In the genomic region with DNA sequence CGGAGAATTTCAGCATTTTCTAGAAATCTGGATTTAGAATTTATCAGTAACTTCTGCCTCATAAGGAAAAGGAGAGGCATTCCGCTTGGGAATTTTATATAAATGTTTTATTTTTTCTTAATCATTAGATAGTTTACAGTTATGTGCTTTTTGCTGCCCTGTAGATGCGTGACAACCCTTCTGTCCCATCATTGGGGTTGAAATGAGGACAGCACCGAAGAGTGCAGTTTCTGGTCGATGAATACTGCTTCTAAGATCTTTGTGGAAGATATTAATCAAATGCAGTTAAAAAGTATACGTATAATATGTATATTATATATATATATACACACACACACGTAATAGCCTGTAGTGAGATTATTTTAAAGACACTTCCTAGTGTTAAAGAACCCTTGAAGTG, we compare ENCODE assay signal across 8 cellular contexts.
DNase-seq lines count a peak whose midpoint lies in the region; ATAC-seq and TF ChIP-seq lines count a peak whose summit lies in the region.

No MANE protein-coding gene starts in this region.

- H3K4me1 ChIP-seq in DND-41 (ENCODE audit: insufficient read depth, low read length) (peaks cover 33% of the 10 kb centered on the region), OCI-LY1 (ENCODE audit: insufficient read depth, low read length, severe bottlenecking) (peaks cover 15% of the 10 kb centered on the region), neutrophil (ENCODE audit: control insufficient read depth in 1 of 2, insufficient read depth in 1 of 2, low read depth in 1 of 2, low read length in 1 of 2) (peaks cover 68 to 72% of the 10 kb centered on the region in 2 experiments)
- H3K4me1 ChIP-seq in effector memory CD4-positive, alpha-beta T cell (ENCODE audit: control insufficient read depth, insufficient read depth, low read length, poor library complexity, severe bottlenecking): peaks cover 17% of the 10 kb centered on the region

- H4K20me1 ChIP-seq in DND-41 (ENCODE audit: insufficient read depth, low read length): peaks cover 55% of the 10 kb centered on the region
- H4K20me1 ChIP-seq in OCI-LY1 (ENCODE audit: insufficient read depth, low read length): no peaks in the 10 kb centered on the region

- H3K9me2 ChIP-seq in OCI-LY1 (ENCODE audit: low read depth, low read length): no peaks in the 10 kb centered on the region

- H3K27me3 ChIP-seq in DND-41 (ENCODE audit: insufficient read depth, low read length, poor library complexity) (no peaks in the 10 kb centered on the region), OCI-LY1 (ENCODE audit: insufficient read depth, low read length) (no peaks in the 10 kb centered on the region), neutrophil (no peaks in the 10 kb centered on the region)
- no peaks in the 10 kb centered on the region for H3K27me3 ChIP-seq in effector memory CD4-positive, alpha-beta T cell (replicated peaks; ENCODE audit: control insufficient read depth, insufficient read depth, low read length, poor library complexity, severe bottlenecking)

- H3K36me3 ChIP-seq in DND-41 (ENCODE audit: insufficient read depth, low read length) (no peaks in the 10 kb centered on the region; the same call in 1 of the 2 replicates), OCI-LY1 (ENCODE audit: insufficient read depth, low read length) (no peaks in the 10 kb centered on the region; the same call in 1 of the 2 replicates), neutrophil (no peaks in the 10 kb centered on the region)
- H3K36me3 ChIP-seq in effector memory CD4-positive, alpha-beta T cell (ENCODE audit: control insufficient read depth, insufficient read depth, low read length): no peaks in the 10 kb centered on the region

- H2AFZ ChIP-seq in DND-41 (ENCODE audit: low read depth, low read length): no peak overlapping the region
- H2AFZ ChIP-seq in OCI-LY1 (ENCODE audit: low read length): no peak overlapping the region

- H3K4me3 ChIP-seq in DND-41 (ENCODE audit: low read depth in 1 of 2, low read length in 2 of 2) (peak overlapping the region; percentile 84 to 93; a peak in 2 of 4 replicates), OCI-LY1 (ENCODE audit: low read depth, low read length, poor library complexity, severe bottlenecking) (peak overlapping the region; percentile 91), neutrophil (ENCODE audit: low read depth in 1 of 2, low read length in 1 of 2) (peak overlapping the region; percentile 78 to 80)
- peak overlapping the region; percentile 90 for H3K4me3 ChIP-seq in effector memory CD4-positive, alpha-beta T cell (ENCODE audit: insufficient read depth, low read depth, low read length, poor library complexity, severe bottlenecking)

- TF ChIP-seq CTCF in DND-41 (IDR thresholded peaks at IDR 0.05; ENCODE audit: borderline replicate concordance, extremely low read depth, low read length, poor library complexity, severe bottlenecking) (no peak), OCI-LY1 (IDR thresholded peaks at IDR 0.05; ENCODE audit: low read length) (no peak), neutrophil (IDR thresholded peaks at IDR 0.05) (no peak)

- no peaks in the 10 kb centered on the region for H3K9me3 ChIP-seq in DND-41 (ENCODE audit: insufficient read depth, low read length, severe bottlenecking)
- H3K9me3 ChIP-seq in OCI-LY1 (ENCODE audit: low read length): no peaks in the 10 kb centered on the region
- no peaks in the 10 kb centered on the region for H3K9me3 ChIP-seq in effector memory CD4-positive, alpha-beta T cell (ENCODE audit: control insufficient read depth, low read length)
- H3K9me3 ChIP-seq in neutrophil: no peaks in the 10 kb centered on the region

- peaks cover 73% of the 10 kb centered on the region for H3K79me2 ChIP-seq in DND-41 (ENCODE audit: insufficient read depth, low read length)
- H3K79me2 ChIP-seq in OCI-LY1 (ENCODE audit: insufficient read depth, low read length): peaks cover 48% of the 10 kb centered on the region

- DNase-seq in DND-41 (no peak), NCI-H187 treated with DMSO at 0.1 percent for 48 hours (lab: John Stamatoyannopoulos, UW) (no peak), NCI-H1048 (lab: John Stamatoyannopoulos, UW) (no peak)
- DNase-seq in effector memory CD4-positive, alpha-beta T cell: no peak

- H3K4me2 ChIP-seq in DND-41 (ENCODE audit: insufficient read depth, low read length): peak overlapping the region; percentile 95
- H3K4me2 ChIP-seq in OCI-LY1 (ENCODE audit: low read length): peak overlapping the region; percentile 94

- H3K9ac ChIP-seq in DND-41 (ENCODE audit: low read depth, low read length): peak overlapping the region; percentile 73; the same call in 1 of the 2 replicates
- H3K9ac ChIP-seq in OCI-LY1 (ENCODE audit: low read length): peak overlapping the region; percentile 78; the same call in 1 of the 2 replicates

- H3F3A ChIP-seq in OCI-LY1 (ENCODE audit: insufficient read depth, low read length): no peaks in the 10 kb centered on the region

- H3K27ac ChIP-seq in DND-41 (ENCODE audit: low read length) (no peak overlapping the region), OCI-LY1 (ENCODE audit: low read depth, low read length, poor library complexity, severe bottlenecking) (no peak overlapping the region), neutrophil (peak overlapping the region; percentile 99)
- peak overlapping the region; percentile 78 for H3K27ac ChIP-seq in effector memory CD4-positive, alpha-beta T cell (ENCODE audit: insufficient read depth, low read length, poor library complexity, severe bottlenecking)

- ATAC-seq in DND-41 (ENCODE audit: insufficient read depth, low read depth) (no peak), HG02870 (IDR thresholded peaks at IDR 0.05; ENCODE audit: unreplicated experiment) (no peak), HG03135 (IDR thresholded peaks at IDR 0.05; ENCODE audit: unreplicated experiment) (no peak)

Comparison
In these comparisons a context has a peak if more than half of its experiments do, and no peak if none do; other contexts are left out.
1. H3K27ac ChIP-seq: peak in effector memory CD4-positive, alpha-beta T cell (single experiment) and neutrophil (single experiment); none in DND-41 (single experiment) and OCI-LY1 (single experiment).
2. Peak in every context shown above with its lines, with median percentiles within 50 percentile points of each other: H3K4me3 ChIP-seq.